ENCODE assay signal across 8 cellular contexts in genomic region chr10:72334832-72335393, GRCh38. TPM values are rescaled to one million over a fixed set of nuclear protein-coding genes. Genes with fewer than 3 reads are reported as not detected.
DNase-seq lines count a peak whose midpoint lies in the region; ATAC-seq, FAIRE-seq and TF ChIP-seq lines count a peak whose summit lies in the region.

No MANE protein-coding gene starts in this region.

- H3K4me2 ChIP-seq in OCI-LY3 (ENCODE audit: low read length) (peak overlapping the region; percentile 56), parathyroid adenoma (ENCODE audit: low read length) (peak overlapping the region; percentile 23)

- H3K27ac Mint-ChIP-seq in activated T-helper 17 cell treated with anti-CD3 and anti-CD28 coated beads, Interleukin-2, amount 50 U/mL, for 72 hours = peak overlapping the region; percentile 96

- H4K20me1 ChIP-seq in OCI-LY3 (ENCODE audit: insufficient read depth, low read length) = no peaks in the 10 kb centered on the region

- H3K4me3 Mint-ChIP-seq in activated T-helper 17 cell treated with anti-CD3 and anti-CD28 coated beads, Interleukin-2, amount 50 U/mL, for 72 hours = peak overlapping the region; percentile 88

- H3K9me3 Mint-ChIP-seq in activated T-helper 17 cell treated with anti-CD3 and anti-CD28 coated beads, Interleukin-2, amount 50 U/mL, for 72 hours = no peaks in the 10 kb centered on the region

- H3K4me3 ChIP-seq in OCI-LY3 (ENCODE audit: low read length) = peak overlapping the region; percentile 24; the same call in 1 of the 2 replicates
- no peak overlapping the region for H3K4me3 ChIP-seq in parathyroid adenoma (ENCODE audit: low read depth, low read length)

- peaks cover 34% of the 10 kb centered on the region for H3K4me1 Mint-ChIP-seq in activated T-helper 17 cell treated with anti-CD3 and anti-CD28 coated beads, Interleukin-2, amount 50 U/mL, for 72 hours

- H3K27ac ChIP-seq in OCI-LY3 (ENCODE audit: low read length) (peak overlapping the region; percentile 36), parathyroid adenoma (peak overlapping the region; percentile 94)

- H3K9me3 ChIP-seq in OCI-LY3 (ENCODE audit: insufficient read depth, low read length) (no peaks in the 10 kb centered on the region; the same call in 1 of the 2 replicates), parathyroid adenoma (ENCODE audit: control insufficient read depth, low read length) (no peaks in the 10 kb centered on the region)

- TF ChIP-seq CTCF in OCI-LY3 (IDR thresholded peaks at IDR 0.05; ENCODE audit: low read depth, low read length) (peak; percentile 40), parathyroid adenoma (IDR thresholded peaks at IDR 0.05) (no peak)

- H3K36me3 ChIP-seq in OCI-LY3 (replicated peaks; ENCODE audit: low read depth, low read length) (peaks cover 19% of the 10 kb centered on the region), parathyroid adenoma (ENCODE audit: control insufficient read depth, insufficient read depth, low read length) (no peaks in the 10 kb centered on the region)

- ATAC-seq in GM18499 (IDR thresholded peaks at IDR 0.05; ENCODE audit: insufficient read depth, unreplicated experiment) (peak; percentile 53), HG02852 (IDR thresholded peaks at IDR 0.05; ENCODE audit: unreplicated experiment) (peak; percentile 64)
- peak; percentile 69 for ATAC-seq in activated T-helper 17 cell treated with anti-CD3 and anti-CD28 coated beads, Interleukin-2, amount 50 U/mL, for 72 hours (replicated peaks)

- H3K79me2 ChIP-seq in OCI-LY3 (ENCODE audit: low read length) (no peaks in the 10 kb centered on the region), parathyroid adenoma (peaks cover 2% of the 10 kb centered on the region)

- H3K36me3 Mint-ChIP-seq in activated T-helper 17 cell treated with anti-CD3 and anti-CD28 coated beads, Interleukin-2, amount 50 U/mL, for 72 hours (ENCODE audit: low read depth) = peaks cover 83% of the 10 kb centered on the region

- H3K9ac ChIP-seq in OCI-LY3 (ENCODE audit: low read length) (peak overlapping the region; percentile 40), parathyroid adenoma (no peak overlapping the region)

- H3K27me3 ChIP-seq in OCI-LY3 (ENCODE audit: low read depth, low read length) (no peaks in the 10 kb centered on the region), parathyroid adenoma (ENCODE audit: control insufficient read depth, insufficient read depth, low read length) (no peaks in the 10 kb centered on the region)

- no peaks in the 10 kb centered on the region for H3K27me3 Mint-ChIP-seq in activated T-helper 17 cell treated with anti-CD3 and anti-CD28 coated beads, Interleukin-2, amount 50 U/mL, for 72 hours

- H3K4me1 ChIP-seq in OCI-LY3 (ENCODE audit: low read length) (peaks cover 53% of the 10 kb centered on the region), parathyroid adenoma (peaks cover 42% of the 10 kb centered on the region)

- peak; percentile 72 for DNase-seq in globus pallidus (ENCODE audit: low spot score)
- peak; percentile 95 for DNase-seq in urothelium cell line (ENCODE audit: low spot score)
- DNase-seq in NCI-H446 treated with DMSO at 0.1 percent for 48 hours (lab: John Stamatoyannopoulos, UW) = no peak

- peak; percentile 94 for FAIRE-seq in urothelium cell line (lab: Jason Lieb, UNC)

- H2AFZ ChIP-seq in OCI-LY3 (ENCODE audit: low read depth, low read length) (no peak overlapping the region), parathyroid adenoma (peak overlapping the region; percentile 38)

RNA-seq across cellular contexts. Expression of gene DNAJB12, which starts 19.8 kb away (rescaled TPM):
- total RNA-seq in activated T-helper 17 cell treated with anti-CD3 and anti-CD28 coated beads, Interleukin-2, amount 50 U/mL, for 72 hours = 10 to 100 TPM; 32.0 to 35.9 TPM
